Comparison of ENCODE assay signal across 12 cellular contexts in genomic region chr1:158002022-158002629, GRCh38. TPM values are rescaled to one million over a fixed set of nuclear protein-coding genes. Genes with fewer than 3 reads are reported as not detected.
A peak's percentile ranks its signal among the peaks of the same experiment; 100 is the strongest.
DNase-seq lines count a peak whose midpoint lies in the region; ATAC-seq and TF ChIP-seq lines count a peak whose summit lies in the region.
"Had no signal": no experiment of that assay in that cellular context is flagged by ENCODE, and none has a peak within 500 bp of the region (broad histone marks: within the 10 kb centered on the region; RNA-seq: fewer than 3 reads in every experiment).

No MANE protein-coding gene starts in this region.

- ATAC-seq in SK-N-SH treated with all-trans-retinoic acid at 6 μM for 48 hours (peak; percentile 12), omental fat pad (ENCODE audit: low FRiP score) (peak; percentile 46)

- no peaks in the 10 kb centered on the region for H3K4me1 ChIP-seq in OCI-LY7 (ENCODE audit: insufficient read depth, low read length, poor library complexity, severe bottlenecking)

- H3K9me3 ChIP-seq in OCI-LY7 (ENCODE audit: low read length), result no peaks in the 10 kb centered on the region
- H3K9me3 ChIP-seq: body of pancreas, testis had no signal

- CTCF ChIA-PET in OCI-LY7 (lab: Charles Lee; ENCODE audit: unreplicated experiment), result no interaction called here

- no peak overlapping the region for H2AFZ ChIP-seq in OCI-LY7 (ENCODE audit: low read length)

- no peaks in the 10 kb centered on the region for H4K20me1 ChIP-seq in OCI-LY7 (ENCODE audit: insufficient read depth, low read length)

- H3K79me2 ChIP-seq in OCI-LY7 (ENCODE audit: insufficient read depth, low read depth, low read length), result no peaks in the 10 kb centered on the region

- TF ChIP-seq CTCF in omental fat pad (IDR thresholded peaks at IDR 0.05), result no peak
- TF ChIP-seq CTCF in OCI-LY7 (conservative IDR thresholded peaks at IDR 0.05; ENCODE audit: low read length), result no peak

- no peak overlapping the region for H3K4me2 ChIP-seq in OCI-LY7 (ENCODE audit: low read length)

- no peak overlapping the region for H3K4me3 ChIP-seq in OCI-LY7 (ENCODE audit: low read depth, low read length, poor library complexity, severe bottlenecking)
- H3K4me3 ChIP-seq: body of pancreas, testis had no signal

- DNase-seq in AG08395 (ENCODE audit: low spot score), result peak; percentile 48
- DNase-seq in fibroblast of peridontal ligament (ENCODE audit: extremely low read depth), result peak; percentile 56
- DNase-seq in omental fat pad (ENCODE audit: low spot score), result no peak
- DNase-seq in NK-92 (lab: John Stamatoyannopoulos, UW; ENCODE audit: unreplicated experiment), result no peak
- DNase-seq in activated CD8-positive, alpha-beta memory T cell treated with anti-CD3 and anti-CD28 coated beads, Interleukin-2, amount 50 U/mL, for 48 hours, result no peak
- no peak for DNase-seq in OCI-LY7 (ENCODE audit: low spot score)
- DNase-seq in COLO829 (ENCODE audit: low spot score), result no peak
- DNase-seq: activated CD4-positive, alpha-beta T cell treated with anti-CD3 and anti-CD28 coated beads, Interleukin-2, amount 10 ng/mL, durations not matched to agents 7 days and 5 days; body of pancreas; immature natural killer cell; testis had no signal

- H3K9me2 ChIP-seq in OCI-LY7 (ENCODE audit: insufficient read depth, low read length), result no peaks in the 10 kb centered on the region

- POLR2A ChIA-PET in OCI-LY7 (lab: Charles Lee), result interaction anchor here (0.6 to 0.7 kb wide), 2 partner anchors 8 to 26 kb away, joined by 3 read pairs; no protein-coding TSS in a partner anchor

- intact Hi-C loops in OCI-LY7 (cut with micrococcal nuclease; ENCODE audit: unreplicated experiment), result no loop called here

- no TSS peak for BruUV-seq in OCI-LY7 (replicated peaks; lab: Mats Ljungman, UMichigan)

- no peak overlapping the region for H3K27ac ChIP-seq in OCI-LY7 (ENCODE audit: low read depth, low read length, poor library complexity, severe bottlenecking)

- no peaks in the 10 kb centered on the region for H3K36me3 ChIP-seq in OCI-LY7 (ENCODE audit: insufficient read depth, low read length)

TF ChIP-seq in SK-N-SH treated with all-trans-retinoic acid at 6 μM for 48 hours, 23 proteins besides CTCF, POLR2A, EP300 and RAD21:
- TF ChIP-seq RARB (CRISPR knock-in tag; IDR thresholded peaks at IDR 0.05) (0 out of 2 replicates have a peak, but pooled peaks have one; percentile 11), ARNTL (CRISPR knock-in tag; IDR thresholded peaks at IDR 0.05; ENCODE audit: borderline replicate concordance, low read depth) (no peak)

RNA-seq across cellular contexts. Expression of gene KIRREL1, which starts 8.7 kb away (rescaled TPM):
- total RNA-seq in omental fat pad (10 to 100 TPM; 47.2 to 81.6 (median 61.6) TPM), OCI-LY7 (2022) (not detected in 2 replicates)
- not detected in 2 replicates for total RNA-seq in OCI-LY7 (2014; rRNA removed; shearing (Covaris generic))
- total RNA-seq: activated CD4-positive, alpha-beta T cell treated with anti-CD3 and anti-CD28 coated beads, Interleukin-2, amount 10 ng/mL, durations not matched to agents 7 days and 5 days had no signal

Comparison
In these comparisons a context has a peak if more than half of its experiments do, and no peak if none do; other contexts are left out.
1. DNase-seq: peak in AG08395 (single experiment) and fibroblast of peridontal ligament (single experiment); none in omental fat pad (single experiment), NK-92 (single experiment), activated CD8-positive, alpha-beta memory T cell treated with anti-CD3 and anti-CD28 coated beads, Interleukin-2, amount 50 U/mL, for 48 hours (single experiment), OCI-LY7 (single experiment) and COLO829 (single experiment).
2. RNA of gene KIRREL1, which starts 8.7 kb away (total RNA-seq): 47.2 to 81.6 TPM in omental fat pad; not detected in OCI-LY7; every median in the first group is over 10 times any median in the second.